3 cellular contexts compared by ENCODE assay signal in genomic region chr6:377621-378020, GRCh38. TPM values are rescaled to one million over a fixed set of nuclear protein-coding genes. Genes with fewer than 3 reads are reported as not detected.
"Had no signal": no experiment of that assay in that cellular context is flagged by ENCODE, and none has a peak within 500 bp of the region (broad histone marks: within the 10 kb centered on the region; RNA-seq: fewer than 3 reads in every experiment).

No MANE protein-coding gene starts in this region.

RNA-seq across cellular contexts. Expression of gene IRF4, which starts 13.9 kb away (rescaled TPM):
- total RNA-seq: HT-29, MCF 10A had no signal
- polyA plus RNA-seq: SK-N-SH had no signal
